Comparison of ENCODE assay signal across 30 cellular contexts in genomic region chr14:59117754-59118153, GRCh38.
"Had no signal": no experiment of that assay in that cellular context is flagged by ENCODE, and none has a peak within 500 bp of the region (broad histone marks: within the 10 kb centered on the region; RNA-seq: fewer than 3 reads in every experiment).

No MANE protein-coding gene starts in this region.

- H3K9me3 Mint-ChIP-seq: activated CD4-positive, alpha-beta memory T cell treated with anti-CD3 and anti-CD28 coated beads, Interleukin-2, amount 10 ng/mL, durations not matched to agents 7 days and 5 days; activated naive CD4-positive, alpha-beta T cell treated with anti-CD3 and anti-CD28 coated beads, Interleukin-2, amount 10 ng/mL, durations not matched to agents 7 days and 5 days; activated naive CD8-positive, alpha-beta T cell treated with anti-CD3 and anti-CD28 coated beads, Interleukin-2, amount 50 U/mL, for 24 hours had no signal

- H2AFZ ChIP-seq: PC-9 had no signal

- DNase-seq: activated CD4-positive, alpha-beta memory T cell treated with anti-CD3 and anti-CD28 coated beads, Interleukin-2, amount 10 ng/mL, durations not matched to agents 7 days and 5 days; activated CD4-positive, alpha-beta T cell treated with anti-CD3 and anti-CD28 coated beads for 1 hour; activated CD4-positive, alpha-beta T cell treated with anti-CD3 and anti-CD28 coated beads for 48 hours; activated CD4-positive, CD25-positive, alpha-beta regulatory T cell; activated CD8-positive, alpha-beta memory T cell treated with anti-CD3 and anti-CD28 coated beads for 24 hours; activated CD8-positive, alpha-beta memory T cell treated with anti-CD3 and anti-CD28 coated beads, Interleukin-2, amount 10 ng/mL, durations not matched to agents 7 days and 5 days; activated CD8-positive, alpha-beta memory T cell treated with anti-CD3 and anti-CD28 coated beads, Interleukin-2, amount 50 U/mL, for 48 hours; activated effector memory CD4-positive, alpha-beta T cell treated with Interleukin-2 at 50 U/mL for 16 hours; activated naive CD4-positive, alpha-beta T cell treated with anti-CD3 and anti-CD28 coated beads, Interleukin-2, amount 10 ng/mL, durations not matched to agents 7 days and 5 days; activated naive CD8-positive, alpha-beta T cell treated with anti-CD3 and anti-CD28 coated beads, Interleukin-2, amount 50 U/mL, for 24 hours; activated T-cell treated with anti-CD3 and anti-CD28 coated beads, Interleukin-2, amount 50 U/mL, for 48 hours; anterior cingulate cortex; caudate nucleus; Kasumi-1; MG63; NCI-H1105 treated with DMSO at 0.1 percent for 48 hours; NCI-H1436; NCI-H1694; NCI-H1930; NCI-H2081 treated with DMSO at 0.1 percent for 48 hours; NCI-H226; NCI-H446 treated with DMSO at 0.1 percent for 48 hours; Right ventricle myocardium superior; SW 1271; T-helper 1 cell; WERI-Rb-1 had no signal

- H3K4me3 ChIP-seq: MG63, PC-9 had no signal

- H3K27ac ChIP-seq: PC-9, RWPE1, WERI-Rb-1 had no signal

- H3K27me3 ChIP-seq: MG63 had no signal

- ATAC-seq: activated CD8-positive, alpha-beta memory T cell treated with anti-CD3 and anti-CD28 coated beads, Interleukin-2, amount 10 ng/mL, durations not matched to agents 7 days and 5 days; activated naive CD8-positive, alpha-beta T cell treated with anti-CD3 and anti-CD28 coated beads, Interleukin-2, amount 50 U/mL, for 24 hours had no signal

- H3K27ac Mint-ChIP-seq: activated CD4-positive, alpha-beta memory T cell treated with anti-CD3 and anti-CD28 coated beads, Interleukin-2, amount 10 ng/mL, durations not matched to agents 7 days and 5 days; activated CD8-positive, alpha-beta memory T cell treated with anti-CD3 and anti-CD28 coated beads, Interleukin-2, amount 10 ng/mL, durations not matched to agents 7 days and 5 days; activated naive CD4-positive, alpha-beta T cell treated with anti-CD3 and anti-CD28 coated beads, Interleukin-2, amount 10 ng/mL, durations not matched to agents 7 days and 5 days; activated naive CD8-positive, alpha-beta T cell; activated naive CD8-positive, alpha-beta T cell treated with anti-CD3 and anti-CD28 coated beads, Interleukin-2, amount 50 U/mL, for 24 hours had no signal

- H3K36me3 ChIP-seq: MG63, WERI-Rb-1 had no signal

- H3K4me1 Mint-ChIP-seq: activated CD4-positive, alpha-beta memory T cell treated with anti-CD3 and anti-CD28 coated beads, Interleukin-2, amount 10 ng/mL, durations not matched to agents 7 days and 5 days; activated CD8-positive, alpha-beta memory T cell treated with anti-CD3 and anti-CD28 coated beads, Interleukin-2, amount 10 ng/mL, durations not matched to agents 7 days and 5 days; activated naive CD4-positive, alpha-beta T cell treated with anti-CD3 and anti-CD28 coated beads, Interleukin-2, amount 10 ng/mL, durations not matched to agents 7 days and 5 days; activated naive CD8-positive, alpha-beta T cell treated with anti-CD3 and anti-CD28 coated beads, Interleukin-2, amount 50 U/mL, for 24 hours; brain had no signal

- H3K4me2 ChIP-seq: PC-9 had no signal

- H3K36me3 Mint-ChIP-seq: activated CD8-positive, alpha-beta memory T cell treated with anti-CD3 and anti-CD28 coated beads, Interleukin-2, amount 10 ng/mL, durations not matched to agents 7 days and 5 days; activated naive CD4-positive, alpha-beta T cell treated with anti-CD3 and anti-CD28 coated beads, Interleukin-2, amount 10 ng/mL, durations not matched to agents 7 days and 5 days; activated naive CD8-positive, alpha-beta T cell; brain had no signal

- H3K4me3 Mint-ChIP-seq: activated CD4-positive, alpha-beta memory T cell treated with anti-CD3 and anti-CD28 coated beads, Interleukin-2, amount 10 ng/mL, durations not matched to agents 7 days and 5 days; activated CD8-positive, alpha-beta memory T cell treated with anti-CD3 and anti-CD28 coated beads, Interleukin-2, amount 10 ng/mL, durations not matched to agents 7 days and 5 days; activated naive CD4-positive, alpha-beta T cell treated with anti-CD3 and anti-CD28 coated beads, Interleukin-2, amount 10 ng/mL, durations not matched to agents 7 days and 5 days; activated naive CD8-positive, alpha-beta T cell; activated naive CD8-positive, alpha-beta T cell treated with anti-CD3 and anti-CD28 coated beads, Interleukin-2, amount 50 U/mL, for 24 hours; brain had no signal

- H3K9me3 ChIP-seq: MG63 had no signal
